In the genomic region with DNA sequence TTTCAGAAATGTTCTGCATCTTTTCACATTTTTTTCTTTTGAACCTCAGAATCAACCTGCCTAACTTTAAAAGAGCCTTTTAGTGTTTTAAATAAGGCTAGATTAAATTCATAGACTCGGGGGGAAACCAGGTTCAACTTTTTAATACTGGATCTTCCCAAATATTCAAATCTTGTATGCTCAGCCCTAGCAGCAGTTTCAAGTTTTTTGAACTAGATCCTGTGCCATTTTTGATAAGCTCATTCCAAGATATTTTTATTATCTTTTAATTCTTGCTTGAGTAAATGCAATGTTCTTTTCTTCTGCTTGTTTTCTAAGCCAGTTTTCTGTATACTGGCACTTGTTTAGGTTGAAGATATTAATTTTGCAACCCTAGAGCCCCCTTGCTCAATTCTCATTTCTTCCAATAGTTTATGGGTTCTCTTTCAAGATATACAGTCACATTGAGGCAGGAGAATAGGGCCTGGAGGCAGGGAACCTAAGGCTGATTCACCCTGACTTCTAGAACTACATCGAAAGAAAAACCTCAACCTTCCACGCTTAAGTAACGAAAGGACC, we compare ENCODE assay signal across 22 cellular contexts. TPM values are rescaled to one million over a fixed set of nuclear protein-coding genes. Genes with fewer than 3 reads are reported as not detected.
A peak's percentile ranks its signal among the peaks of the same experiment; 100 is the strongest.
DNase-seq lines count a peak whose midpoint lies in the region; ATAC-seq and TF ChIP-seq lines count a peak whose summit lies in the region.
"Had no signal": no experiment of that assay in that cellular context is flagged by ENCODE, and none has a peak within 500 bp of the region (broad histone marks: within the 10 kb centered on the region; RNA-seq: fewer than 3 reads in every experiment).

No MANE protein-coding gene starts in this region.

- H3K9me3 Mint-ChIP-seq in chondrocyte (ENCODE audit: low read depth): no peaks in the 10 kb centered on the region
- H3K9me3 Mint-ChIP-seq in CD14-positive monocyte: peaks cover 0 to 2% (median 0%) of the 10 kb centered on the region in 7 donors
- H3K9me3 Mint-ChIP-seq: CD8-positive, alpha-beta memory T cell had no signal

- no peaks in the 10 kb centered on the region for H3K36me3 ChIP-seq in neuronal stem cell (replicated peaks in 1 of 2; ENCODE audit: control insufficient read depth in 2 of 2, insufficient read depth in 2 of 2, low read length in 2 of 2)
- H3K36me3 ChIP-seq: SJCRH30 had no signal

- H4K91ac ChIP-seq in neuronal stem cell (ENCODE audit: low read depth, low read length, poor library complexity): no peak overlapping the region

- POLR2A ChIA-PET in HEK293T (lab: Yijun Ruan, JAX): no interaction called here

- H3K23ac ChIP-seq in neuronal stem cell (ENCODE audit: low read depth, low read length, poor library complexity): no peak overlapping the region

- no peak overlapping the region for H2BK120ac ChIP-seq in neuronal stem cell (ENCODE audit: low read depth, low read length)

- DNase-seq in Right ventricle myocardium superior: no peak
- no peak for DNase-seq in cardiac septum (ENCODE audit: low spot score)
- no peak for DNase-seq in chondrocyte (ENCODE audit: low spot score)
- DNase-seq in neuronal stem cell (ENCODE audit: low spot score): no peak
- no peak for DNase-seq in GM13976 (ENCODE audit: low spot score)
- no peak for DNase-seq in T-helper 2 cell
- no peak for DNase-seq in CD14-positive monocyte (ENCODE audit: low spot score)
- no peak for DNase-seq in HEK293T (ENCODE audit: extremely low spot score)
- DNase-seq: 8988T; CD8-positive, alpha-beta memory T cell; DND-41; GOT3; KBM-7; NCI-H1417 treated with DMSO at 0.1 percent for 48 hours; NCI-H2029; NCI-H2171 treated with DMSO at 0.1 percent for 48 hours; NCI-H446 treated with DMSO at 0.1 percent for 48 hours; NCI-H748 treated with DMSO at 0.1 percent for 48 hours; OCI-M1 had no signal

- CTCF ChIA-PET in HEK293T (lab: Yijun Ruan, JAX): no interaction called here

- no peak overlapping the region for H3K14ac ChIP-seq in neuronal stem cell (ENCODE audit: low read length)

- no peak overlapping the region for H3K18ac ChIP-seq in neuronal stem cell (ENCODE audit: low read length)

- H3K27me3 Mint-ChIP-seq in chondrocyte (ENCODE audit: low read depth): no peaks in the 10 kb centered on the region
- peaks cover 2 to 6% (median 6%) of the 10 kb centered on the region in 3 donors for H3K27me3 Mint-ChIP-seq in CD14-positive monocyte (ENCODE audit: low read depth in 3 of 3)

- no peak overlapping the region for H2BK5ac ChIP-seq in neuronal stem cell (ENCODE audit: low read length)

- H2BK15ac ChIP-seq in neuronal stem cell (ENCODE audit: low read length): no peak overlapping the region

- H3K4me1 ChIP-seq in neuronal stem cell (ENCODE audit: control insufficient read depth in 2 of 2, insufficient read depth in 1 of 2, low read depth in 1 of 2, low read length in 2 of 2): no peaks in the 10 kb centered on the region

- H2AK5ac ChIP-seq in neuronal stem cell (ENCODE audit: low read depth, low read length): no peak overlapping the region

- WGBS in neuronal stem cell (ENCODE audit: extremely low coverage in 2 of 2, insufficient read length in 2 of 2, insufficient replicate concordance in 1 of 2), 2 donors: no CpG with 5 or more reads among the region's 4 CpGs

- H3K9me3 ChIP-seq in neuronal stem cell (replicated peaks in 1 of 2; ENCODE audit: control insufficient read depth in 2 of 2, insufficient read depth in 1 of 2, low read depth in 1 of 2, low read length in 2 of 2): no peaks in the 10 kb centered on the region
- H3K9me3 ChIP-seq: SJCRH30 had no signal

- no peak overlapping the region for H3K27ac ChIP-seq in neuronal stem cell (replicated peaks; ENCODE audit: low read length)
- H3K27ac ChIP-seq: SJCRH30 had no signal

- no peak overlapping the region for H3K4me3 ChIP-seq in neuronal stem cell (ENCODE audit: low read length in 2 of 2)
- H3K4me3 ChIP-seq: SJCRH30 had no signal

- no peak for TF ChIP-seq CTCF in chondrocyte (IDR thresholded peaks at IDR 0.05)
- no peak for TF ChIP-seq CTCF in GM13976 (IDR thresholded peaks at IDR 0.05; ENCODE audit: borderline replicate concordance, control extremely low read depth, extremely low read depth, insufficient read depth, missing control alignments)
- no peak for TF ChIP-seq CTCF in CD14-positive monocyte (IDR thresholded peaks at IDR 0.05)

- H3K27ac Mint-ChIP-seq in chondrocyte (ENCODE audit: unreplicated experiment) (peak overlapping the region; percentile 17), CD14-positive monocyte (no peak overlapping the region)

- H2BK12ac ChIP-seq in neuronal stem cell (ENCODE audit: low read length): no peak overlapping the region

- H4K8ac ChIP-seq in neuronal stem cell (ENCODE audit: low read depth, low read length): no peak overlapping the region

- H3K9ac ChIP-seq in neuronal stem cell (ENCODE audit: low read depth, low read length, poor library complexity): no peak overlapping the region

- in situ Hi-C loops in GM13976 (cut with MboI; ENCODE audit: low sequenced_read_pairs, unreplicated experiment): no loop called here

- H3K27me3 ChIP-seq in neuronal stem cell (ENCODE audit: control insufficient read depth in 3 of 3, insufficient read depth in 3 of 3, low read depth in 1 of 3, low read length in 3 of 3): no peaks in the 10 kb centered on the region
- H3K27me3 ChIP-seq: SJCRH30 had no signal

- H3K36me3 Mint-ChIP-seq in chondrocyte (ENCODE audit: low read depth): no peaks in the 10 kb centered on the region
- H3K36me3 Mint-ChIP-seq in CD14-positive monocyte: no peaks in the 10 kb centered on the region
- H3K36me3 Mint-ChIP-seq: CD8-positive, alpha-beta memory T cell had no signal

- no peak overlapping the region for H3K4me3 Mint-ChIP-seq in chondrocyte (ENCODE audit: unreplicated experiment)
- H3K4me3 Mint-ChIP-seq in CD14-positive monocyte: no peak overlapping the region
- H3K4me3 Mint-ChIP-seq: CD8-positive, alpha-beta memory T cell had no signal

- H2AFZ ChIP-seq in neuronal stem cell (ENCODE audit: low read length): peak overlapping the region; percentile 59

- no peak overlapping the region for H3K4ac ChIP-seq in neuronal stem cell (ENCODE audit: low read length)

- peak; percentile 53 for ATAC-seq in Right ventricle myocardium superior (ENCODE audit: poor library complexity)

- intact Hi-C loops in Right ventricle myocardium superior (cut with DNase I): no loop called here
- intact Hi-C loops in cardiac septum (cut with DNase I): no loop called here
- intact Hi-C loops in CD14-positive monocyte (cut with micrococcal nuclease): no loop called here

- no peak overlapping the region for H3K4me2 ChIP-seq in neuronal stem cell (ENCODE audit: insufficient read depth, low read length, poor library complexity, severe bottlenecking)

- H3K79me1 ChIP-seq in neuronal stem cell (ENCODE audit: low read depth, low read length): no peaks in the 10 kb centered on the region

- H3K4me1 Mint-ChIP-seq in chondrocyte (ENCODE audit: low read depth) (peaks cover 16% of the 10 kb centered on the region), CD14-positive monocyte (peaks cover 2% of the 10 kb centered on the region)

TF ChIP-seq in HEK293T, 16 proteins besides CTCF, POLR2A, EP300 and RAD21:
- TF ChIP-seq, protein P1, sequence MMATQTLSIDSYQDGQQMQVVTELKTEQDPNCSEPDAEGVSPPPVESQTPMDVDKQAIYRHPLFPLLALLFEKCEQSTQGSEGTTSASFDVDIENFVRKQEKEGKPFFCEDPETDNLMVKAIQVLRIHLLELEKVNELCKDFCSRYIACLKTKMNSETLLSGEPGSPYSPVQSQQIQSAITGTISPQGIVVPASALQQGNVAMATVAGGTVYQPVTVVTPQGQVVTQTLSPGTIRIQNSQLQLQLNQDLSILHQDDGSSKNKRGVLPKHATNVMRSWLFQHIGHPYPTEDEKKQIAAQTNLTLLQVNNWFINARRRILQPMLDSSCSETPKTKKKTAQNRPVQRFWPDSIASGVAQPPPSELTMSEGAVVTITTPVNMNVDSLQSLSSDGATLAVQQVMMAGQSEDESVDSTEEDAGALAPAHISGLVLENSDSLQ (IDR thresholded peaks at IDR 0.05): no peak
- no peak for TF ChIP-seq BHLHE40 (IDR thresholded peaks at IDR 0.05; ENCODE audit: borderline replicate concordance)
TF ChIP-seq in HEK293T: peak in this region for 0.

RNA-seq across cellular contexts. Expression of a gene that starts 13.1 kb away (rescaled TPM):
- total RNA-seq in Right ventricle myocardium superior (not detected), cardiac septum (0.16 TPM), chondrocyte (0.10 to 0.27 TPM (median 0.20 TPM) in 3 replicates)
- polyA plus RNA-seq in neuronal stem cell (2013, experiment 1 of 2): 0.52 TPM
- 0.47 TPM for polyA plus RNA-seq in neuronal stem cell (2013, experiment 2 of 2)
- not detected for polyA plus RNA-seq in CD14-positive monocyte
- total RNA-seq: CD8-positive, alpha-beta memory T cell; RPMI7951 had no signal
- polyA plus RNA-seq: BJ; CD8-positive, alpha-beta memory T cell had no signal

RNA-seq across cellular contexts. Expression of a gene that starts 28.5 kb away (rescaled TPM):
- total RNA-seq in Right ventricle myocardium superior (28.1 TPM), cardiac septum (34.2 TPM), chondrocyte (39.3 to 53.2 TPM (median 39.5 TPM) in 3 replicates)
- polyA plus RNA-seq in neuronal stem cell (2013, experiment 1 of 2): 7.0 TPM
- 7.6 TPM for polyA plus RNA-seq in neuronal stem cell (2013, experiment 2 of 2)
- polyA plus RNA-seq in CD14-positive monocyte: not detected
- total RNA-seq: CD8-positive, alpha-beta memory T cell had no signal
- polyA plus RNA-seq: CD8-positive, alpha-beta memory T cell had no signal

RNA-seq across cellular contexts. Expression of a gene that starts 29.5 kb away (rescaled TPM):
- total RNA-seq in Right ventricle myocardium superior (7.3 TPM), cardiac septum (11.1 TPM), chondrocyte (10.1 to 16.1 TPM (median 10.1 TPM) in 3 replicates)
- polyA plus RNA-seq in neuronal stem cell (2013, experiment 1 of 2): 41.6 TPM
- polyA plus RNA-seq in neuronal stem cell (2013, experiment 2 of 2): 41.3 TPM
- not detected for polyA plus RNA-seq in CD14-positive monocyte
- total RNA-seq: RPMI7951 had no signal
- polyA plus RNA-seq: CD8-positive, alpha-beta memory T cell had no signal

RNA-seq across cellular contexts. Expression of a gene that starts 53.8 kb away (rescaled TPM):
- total RNA-seq in Right ventricle myocardium superior (0.65 TPM), cardiac septum (0.75 TPM), chondrocyte (2.2 to 5.5 TPM (median 2.5 TPM) in 3 replicates)
- 1.1 TPM for polyA plus RNA-seq in neuronal stem cell (2013, experiment 1 of 2)
- polyA plus RNA-seq in neuronal stem cell (2013, experiment 2 of 2): 1.1 TPM
- polyA plus RNA-seq in CD14-positive monocyte: under 1 TPM in 1 of 2 donors, not detected in 1; 0.16 TPM
- total RNA-seq: RPMI7951 had no signal
- polyA plus RNA-seq: CD8-positive, alpha-beta memory T cell had no signal
